Comparison of ENCODE assay signal across 27 cellular contexts in genomic region chr2:40439473-40439872, GRCh38. TPM values are rescaled to one million over a fixed set of nuclear protein-coding genes. Genes with fewer than 3 reads are reported as not detected.
DNase-seq lines count a peak whose midpoint lies in the region; ATAC-seq, FAIRE-seq and TF ChIP-seq lines count a peak whose summit lies in the region.
"Had no signal": no experiment of that assay in that cellular context is flagged by ENCODE, and none has a peak within 500 bp of the region (broad histone marks: within the 10 kb centered on the region; RNA-seq: fewer than 3 reads in every experiment).

No MANE protein-coding gene starts in this region.

- H3K27me3 ChIP-seq in GM23248 (replicated peaks; ENCODE audit: insufficient read depth): no peaks in the 10 kb centered on the region
- no peaks in the 10 kb centered on the region for H3K27me3 ChIP-seq in foreskin keratinocyte
- H3K27me3 ChIP-seq: BLaER1 treated with 17β-estradiol and CSF1 and Interleukin-3, amounts not matched to agents 10 nM and 100 nM; body of pancreas had no signal

- peak; percentile 28 for FAIRE-seq in A549 (lab: Jason Lieb, UNC)
- FAIRE-seq: GM12892 had no signal

- peaks cover 29% of the 10 kb centered on the region for H3F3A ChIP-seq in GM23248 (ENCODE audit: insufficient read depth)

- H3K9me3 ChIP-seq in A549: no peaks in the 10 kb centered on the region
- H3K9me3 ChIP-seq in GM23248 (ENCODE audit: low read depth): no peaks in the 10 kb centered on the region
- H3K9me3 ChIP-seq: body of pancreas, Caco-2, HAP-1 had no signal

- H3K36me3 ChIP-seq in GM23248 (ENCODE audit: low read depth): no peaks in the 10 kb centered on the region; the same call in 1 of the 2 replicates
- H3K36me3 ChIP-seq: HAP-1 had no signal

- no peaks in the 10 kb centered on the region for H3K9me2 ChIP-seq in GM23248 (ENCODE audit: insufficient read depth)

- peaks cover 86% of the 10 kb centered on the region for H3K79me2 ChIP-seq in GM23248 (ENCODE audit: insufficient read depth)

- H3K9ac ChIP-seq in GM23248: peak overlapping the region; percentile 19; the same call in 1 of the 2 replicates
- H3K9ac ChIP-seq: BLaER1 treated with 17β-estradiol and CSF1 and Interleukin-3, amounts not matched to agents 10 nM and 100 nM had no signal

- H3K4me3 ChIP-seq in A549 (no peak overlapping the region), GM23248 (no peak overlapping the region)
- H3K4me3 ChIP-seq: BLaER1 treated with 17β-estradiol and CSF1 and Interleukin-3, amounts not matched to agents 10 nM and 100 nM; body of pancreas; HAP-1; lung had no signal

- H3K4me1 ChIP-seq in A549 (peaks cover 24% of the 10 kb centered on the region), GM23248 (ENCODE audit: insufficient read depth) (peaks cover 49% of the 10 kb centered on the region), foreskin keratinocyte (peaks cover 21% of the 10 kb centered on the region)
- H3K4me1 ChIP-seq: body of pancreas, Caco-2, HAP-1 had no signal

- ATAC-seq in A549 (no peak), foreskin keratinocyte (peak; percentile 24), HG02610 (IDR thresholded peaks at IDR 0.05; ENCODE audit: unreplicated experiment) (no peak)
- ATAC-seq: body of pancreas, esophagus mucosa, Right ventricle myocardium inferior had no signal

- no peak for TF ChIP-seq RAD21 in A549 (conservative IDR thresholded peaks at IDR 0.05 in 1 of 2, IDR thresholded peaks at IDR 0.05 in 1 of 2)

- no peaks in the 10 kb centered on the region for H4K20me1 ChIP-seq in GM23248 (ENCODE audit: insufficient read depth)
- H4K20me1 ChIP-seq: BLaER1 treated with 17β-estradiol and CSF1 and Interleukin-3, amounts not matched to agents 10 nM and 100 nM had no signal

- peak overlapping the region; percentile 23 to 33; a peak in 3 of 6 replicates for H3K27ac ChIP-seq in A549
- peak overlapping the region; percentile 36 for H3K27ac ChIP-seq in GM23248
- H3K27ac ChIP-seq in foreskin keratinocyte: no peak overlapping the region
- H3K27ac ChIP-seq: body of pancreas, HL-60 had no signal

- H2AFZ ChIP-seq in GM23248: 0 out of 2 replicates have a peak overlapping the region, but pooled peaks have one; percentile 4

- TF ChIP-seq POLR2A in A549 (IDR thresholded peaks at IDR 0.05; ENCODE audit: low read length): no peak

- DNase-seq in A549 (ENCODE audit: low read depth in 1 of 2, low spot score in 1 of 2) (no peak), GM23248 (peak; percentile 52), amniotic epithelial cell (ENCODE audit: low read depth) (peak; percentile 77), foreskin keratinocyte (peak in 1 of 2 donors; percentile 36), NCI-H510A treated with DMSO at 0.1 percent for 48 hours (lab: John Stamatoyannopoulos, UW) (no peak), GOT3 (lab: John Stamatoyannopoulos, UW) (no peak)
- DNase-seq in stimulated activated CD4-positive, alpha-beta T cell treated with anti-CD3 and anti-CD28 coated beads, Interleukin-1b, Interleukin-23, amount 100 ng/mL, for 48 hours: no peak
- DNase-seq: activated CD4-positive, alpha-beta memory T cell treated with anti-CD3 and anti-CD28 coated beads for 36 hours; activated CD4-positive, CD25-positive, alpha-beta regulatory T cell; activated CD8-positive, alpha-beta memory T cell treated with anti-CD3 and anti-CD28 coated beads, Interleukin-2, amount 50 U/mL, for 48 hours; activated effector memory CD4-positive, alpha-beta T cell treated with Interleukin-2 at 50 U/mL for 16 hours; activated naive CD8-positive, alpha-beta T cell treated with anti-CD3 and anti-CD28 coated beads, Interleukin-2, amount 10 ng/mL, durations not matched to agents 7 days and 5 days; body of pancreas; Caco-2; effector CD8-positive, alpha-beta T cell; Kasumi-1; kidney; NCI-H187; NCI-H774 had no signal

- CTCF ChIA-PET in A549 (lab: Yijun Ruan, JAX): interaction anchor here (0.9 to 5.4 kb wide), 3 partner anchors 10 to 115 kb away, joined by 3 to 29 read pairs (median 4); no protein-coding TSS in a partner anchor

- TF ChIP-seq CTCF in A549 (IDR thresholded peaks at IDR 0.05) (no peak), foreskin keratinocyte (conservative IDR thresholded peaks at IDR 0.05) (no peak)

- H3K4me2 ChIP-seq in A549: 0 out of 3 replicates have a peak overlapping the region, but pooled peaks have one; percentile 19
- H3K4me2 ChIP-seq in GM23248 (ENCODE audit: unreplicated experiment): peak overlapping the region; percentile 58

- TF ChIP-seq EP300 in A549 (IDR thresholded peaks at IDR 0.05): no peak

- in situ Hi-C loops in GM23248 (cut with MboI): no loop called here

- POLR2A ChIA-PET in A549 (lab: Yijun Ruan, JAX): no interaction called here

TF ChIP-seq in A549, 52 proteins besides CTCF, POLR2A, EP300 and RAD21:
- TF ChIP-seq BCL3 (IDR thresholded peaks at IDR 0.05): no peak
- no peak for TF ChIP-seq MAFK (IDR thresholded peaks at IDR 0.05; ENCODE audit: partially characterized antibody)
- TF ChIP-seq PHF8 (IDR thresholded peaks at IDR 0.05; ENCODE audit: borderline replicate concordance, low read depth): no peak

RNA-seq across cellular contexts. Expression of gene SLC8A1, which starts 12.4 kb away (rescaled TPM):
- polyA plus RNA-seq in A549 (2011; rRNA removed) (0.90 and 0.92 TPM in 2 replicates), A549 (2017; fragmentation: RNase III; extraction: RNeasy Plus Mini Kit Qiagen cat#74134 plus additional on column Dnase treatment) (0.28 to 0.49 TPM (median 0.39 TPM) in 3 replicates), GM23248 (2016; fragmentation: Nextera tagmentation; extraction: Ambion mirVana) (11.6 and 13.8 TPM in 2 replicates), foreskin keratinocyte (0.64 and 0.96 TPM in 2 replicates)
- 0.21 and 0.25 TPM in 2 replicates for polyA plus RNA-seq in A549 (2012; cell fraction: cytosol; rRNA removed)
- 0.19 and 0.20 TPM in 2 replicates for polyA plus RNA-seq in A549 (2012; cell fraction: nucleus; rRNA removed)
- 4.5 and 4.8 TPM in 2 replicates for polyA minus RNA-seq in A549 (2011; rRNA and poly(A)+ RNA removed)
- 82.1 and 83.4 TPM in 2 replicates for total RNA-seq in GM23248 (2014; rRNA removed; shearing (Covaris generic))
- total RNA-seq in foreskin keratinocyte: 19.9 and 20.4 TPM in 2 replicates

Comparison
In these comparisons a context has a peak if more than half of its experiments do, and no peak if none do; other contexts are left out.
1. DNase-seq: peak in GM23248 (single experiment) and amniotic epithelial cell (single experiment); none in A549 (0 of 2), stimulated activated CD4-positive, alpha-beta T cell treated with anti-CD3 and anti-CD28 coated beads, Interleukin-1b, Interleukin-23, amount 100 ng/mL, for 48 hours (single experiment), NCI-H510A treated with DMSO at 0.1 percent for 48 hours (single experiment) and GOT3 (single experiment).